8 cellular contexts compared by ENCODE assay signal in the genomic region with DNA sequence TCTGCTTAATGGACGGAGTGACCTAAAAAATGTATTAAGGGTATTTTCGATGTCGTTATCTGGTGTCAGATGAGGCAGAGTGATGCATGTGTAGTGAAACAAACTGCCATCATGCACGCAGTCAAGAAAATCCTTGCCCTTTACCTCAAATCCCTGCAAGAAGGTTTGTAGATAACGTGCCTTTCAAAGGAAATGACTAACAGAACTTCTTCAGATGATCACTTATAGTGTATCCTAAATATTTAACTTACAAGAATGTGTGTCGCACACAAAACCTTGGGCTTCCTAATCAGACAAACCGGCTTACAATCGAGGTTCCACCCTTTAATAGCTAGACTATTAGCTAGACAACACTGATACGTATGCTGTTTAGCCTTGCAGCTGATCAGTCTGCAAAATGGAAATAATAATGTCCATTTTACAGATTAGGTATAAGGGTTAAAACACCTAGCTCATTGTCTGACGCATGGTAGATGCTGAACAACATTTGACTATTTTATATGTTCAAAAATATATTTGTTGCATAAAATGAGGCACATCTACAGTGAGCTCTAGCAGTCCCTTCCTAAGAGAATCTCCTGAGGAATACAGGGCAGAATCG. TPM values are rescaled to one million over a fixed set of nuclear protein-coding genes. Genes with fewer than 3 reads are reported as not detected.
DNase-seq lines count a peak whose midpoint lies in the region; ATAC-seq and TF ChIP-seq lines count a peak whose summit lies in the region.

No MANE protein-coding gene starts in this region.

- peak overlapping the region; percentile 89 to 98 (median 93) for H3K27ac ChIP-seq in right lobe of liver

- H3K36me3 ChIP-seq in right lobe of liver = no peaks in the 10 kb centered on the region

- intact Hi-C loops in right lobe of liver (cut with DNase I) = no loop called here

- TF ChIP-seq CTCF in right lobe of liver (IDR thresholded peaks at IDR 0.05) (no peak), type B pancreatic cell (conservative IDR thresholded peaks at IDR 0.05) (no peak)

- TF ChIP-seq POLR2A in right lobe of liver (IDR thresholded peaks at IDR 0.05) = no peak

- peaks cover 6 to 7% of the 10 kb centered on the region in 2 donors for H3K36me3 Mint-ChIP-seq in activated T-cell treated with anti-CD3 and anti-CD28 coated beads, Interleukin-2, amount 50 U/mL, for 72 hours (ENCODE audit: insufficient read depth in 2 of 2)
- H3K36me3 Mint-ChIP-seq in activated T-helper 17 cell treated with anti-CD3 and anti-CD28 coated beads, Interleukin-2, amount 50 U/mL, for 72 hours (ENCODE audit: low read depth) = peaks cover 44% of the 10 kb centered on the region
- H3K36me3 Mint-ChIP-seq in type B pancreatic cell = peaks cover 7% of the 10 kb centered on the region

- H3K4me3 ChIP-seq in right lobe of liver = peak overlapping the region; percentile 56 to 91 (median 88)

- H3K4me3 Mint-ChIP-seq in activated T-cell treated with anti-CD3 and anti-CD28 coated beads, Interleukin-2, amount 50 U/mL, for 72 hours = peak overlapping the region; percentile 92 to 93
- peak overlapping the region; percentile 99 for H3K4me3 Mint-ChIP-seq in activated T-helper 17 cell treated with anti-CD3 and anti-CD28 coated beads, Interleukin-2, amount 50 U/mL, for 72 hours
- H3K4me3 Mint-ChIP-seq in type B pancreatic cell = peak overlapping the region; percentile 93

- peaks cover 0 to 29% (median 5%) of the 10 kb centered on the region in 4 donors for H3K4me1 ChIP-seq in right lobe of liver

- H3K27me3 ChIP-seq in right lobe of liver = no peaks in the 10 kb centered on the region

- no peak for DNase-seq in activated T-cell treated with anti-CD3 and anti-CD28 coated beads, Interleukin-2, amount 50 U/mL, for 72 hours
- no peak for DNase-seq in activated T-cell treated with anti-CD3 and anti-CD28 coated beads, Interleukin-2, amount 50 U/mL, for 1 hour
- DNase-seq in right lobe of liver (no peak), type B pancreatic cell (ENCODE audit: extremely low spot score, unreplicated experiment) (no peak), NCI-H2196 treated with DMSO at 0.1 percent for 48 hours (lab: John Stamatoyannopoulos, UW; ENCODE audit: unreplicated experiment) (no peak), NCI-H2107 (lab: John Stamatoyannopoulos, UW) (no peak)
- no peak for DNase-seq in stimulated activated CD4-positive, alpha-beta T cell treated with anti-CD3 and anti-CD28 coated beads, Interleukin-1b, Interleukin-23, amount 100 ng/mL, for 48 hours

- WGBS in right lobe of liver (ENCODE audit: insufficient coverage, low coverage, low lambda C conversion rate, missing lambda C conversion rate) = 28% methylated on average over 10 of the region's 11 CpGs

- H3K4me1 Mint-ChIP-seq in activated T-cell treated with anti-CD3 and anti-CD28 coated beads, Interleukin-2, amount 50 U/mL, for 72 hours (ENCODE audit: low read depth) = peaks cover 55% of the 10 kb centered on the region
- H3K4me1 Mint-ChIP-seq in activated T-helper 17 cell treated with anti-CD3 and anti-CD28 coated beads, Interleukin-2, amount 50 U/mL, for 72 hours = peaks cover 27% of the 10 kb centered on the region
- peaks cover 21% of the 10 kb centered on the region for H3K4me1 Mint-ChIP-seq in type B pancreatic cell (ENCODE audit: unreplicated experiment)

- peak; percentile 9 to 14 for ATAC-seq in activated T-cell treated with anti-CD3 and anti-CD28 coated beads, Interleukin-2, amount 50 U/mL, for 72 hours (replicated peaks in 1 of 2)
- peak; percentile 36 for ATAC-seq in activated T-helper 17 cell treated with anti-CD3 and anti-CD28 coated beads, Interleukin-2, amount 50 U/mL, for 72 hours (replicated peaks)
- no peak for ATAC-seq in right lobe of liver

- peak overlapping the region; percentile 97 for H3K27ac Mint-ChIP-seq in activated T-cell treated with anti-CD3 and anti-CD28 coated beads, Interleukin-2, amount 50 U/mL, for 72 hours
- peak overlapping the region; percentile 98 for H3K27ac Mint-ChIP-seq in activated T-helper 17 cell treated with anti-CD3 and anti-CD28 coated beads, Interleukin-2, amount 50 U/mL, for 72 hours
- H3K27ac Mint-ChIP-seq in type B pancreatic cell = peak overlapping the region; percentile 95

- H3K9me3 Mint-ChIP-seq in activated T-cell treated with anti-CD3 and anti-CD28 coated beads, Interleukin-2, amount 50 U/mL, for 72 hours = no peaks in the 10 kb centered on the region
- H3K9me3 Mint-ChIP-seq in activated T-helper 17 cell treated with anti-CD3 and anti-CD28 coated beads, Interleukin-2, amount 50 U/mL, for 72 hours = no peaks in the 10 kb centered on the region
- H3K9me3 Mint-ChIP-seq in type B pancreatic cell = peaks cover 3% of the 10 kb centered on the region

- no peaks in the 10 kb centered on the region for H3K27me3 Mint-ChIP-seq in activated T-cell treated with anti-CD3 and anti-CD28 coated beads, Interleukin-2, amount 50 U/mL, for 72 hours (ENCODE audit: low read depth)
- H3K27me3 Mint-ChIP-seq in activated T-helper 17 cell treated with anti-CD3 and anti-CD28 coated beads, Interleukin-2, amount 50 U/mL, for 72 hours = no peaks in the 10 kb centered on the region
- no peaks in the 10 kb centered on the region for H3K27me3 Mint-ChIP-seq in type B pancreatic cell

- H3K9me3 ChIP-seq in right lobe of liver = no peaks in the 10 kb centered on the region

RNA-seq across cellular contexts. Expression of a gene that starts 0.6 kb away (rescaled TPM):
- 100 to 1,000 TPM; 163 to 175 TPM for total RNA-seq in activated T-cell treated with anti-CD3 and anti-CD28 coated beads, Interleukin-2, amount 50 U/mL, for 72 hours
- 100 to 1,000 TPM; 116 to 195 TPM for total RNA-seq in activated T-helper 17 cell treated with anti-CD3 and anti-CD28 coated beads, Interleukin-2, amount 50 U/mL, for 72 hours
- total RNA-seq in right lobe of liver = 100 to 1,000 TPM in 4 of 6 experiments, 10 to 100 TPM in 2; 92.1 to 165 (median 127) TPM
- 208 and 226 TPM in 2 replicates for total RNA-seq in type B pancreatic cell (ENCODE audit: low replicate concordance)

Comparison
In these comparisons a context has a peak if more than half of its experiments do, and no peak if none do; other contexts are left out.
1. ATAC-seq: peak in activated T-cell treated with anti-CD3 and anti-CD28 coated beads, Interleukin-2, amount 50 U/mL, for 72 hours (2 of 2) and activated T-helper 17 cell treated with anti-CD3 and anti-CD28 coated beads, Interleukin-2, amount 50 U/mL, for 72 hours (single experiment); none in right lobe of liver (0 of 4).
2. Peak in every context shown above with its lines, with median percentiles within 50 percentile points of each other: H3K27ac Mint-ChIP-seq and H3K4me3 Mint-ChIP-seq.